ENCODE assay signal across 4 cellular contexts in genomic region chr11:75094382-75094781, GRCh38. TPM values are rescaled to one million over a fixed set of nuclear protein-coding genes. Genes with fewer than 3 reads are reported as not detected.
"Had no signal": no experiment of that assay in that cellular context is flagged by ENCODE, and none has a peak within 500 bp of the region (broad histone marks: within the 10 kb centered on the region; RNA-seq: fewer than 3 reads in every experiment).

No MANE protein-coding gene starts in this region.

RNA-seq across cellular contexts. Expression of gene OR2AT4, which starts 2.3 kb away (rescaled TPM):
- total RNA-seq: LHCN-M2, M059J, MCF 10A, NCI-H460 had no signal

RNA-seq across cellular contexts. Expression of gene SLCO2B1, which starts 56.5 kb away (rescaled TPM):
- total RNA-seq: LHCN-M2, MCF 10A had no signal
